ENCODE assay signal across 8 cellular contexts in genomic region chr9:4315582-4316215, GRCh38. TPM values are rescaled to one million over a fixed set of nuclear protein-coding genes. Genes with fewer than 3 reads are reported as not detected.
DNase-seq lines count a peak whose midpoint lies in the region; ATAC-seq and TF ChIP-seq lines count a peak whose summit lies in the region.

No MANE protein-coding gene starts in this region.

- peak; percentile 96 for TF ChIP-seq CTCF in BJ (IDR thresholded peaks at IDR 0.05; ENCODE audit: insufficient read depth, low read depth, low read length)

- H3K27me3 Mint-ChIP-seq in activated CD4-positive, alpha-beta T cell treated with anti-CD3 and anti-CD28 coated beads, Interleukin-2, amount 10 ng/mL, durations not matched to agents 7 days and 5 days = peaks cover 4% of the 10 kb centered on the region
- peaks cover 11% of the 10 kb centered on the region for H3K27me3 Mint-ChIP-seq in memory B cell

- ATAC-seq in GM19025 (IDR thresholded peaks at IDR 0.05; ENCODE audit: low read depth, unreplicated experiment) (peak; percentile 76), HG03139 (IDR thresholded peaks at IDR 0.05; ENCODE audit: unreplicated experiment) (peak; percentile 87), memory B cell (ENCODE audit: low read depth) (peak; percentile 76)

- POLR2A ChIA-PET in BJ (lab: Charles Lee) = no interaction called here
- POLR2A ChIA-PET in activated CD4-positive, alpha-beta T cell treated with anti-CD3 and anti-CD28 coated beads, Interleukin-2, amount 10 ng/mL, durations not matched to agents 7 days and 5 days (lab: Charles Lee) = interaction anchor here (0.6 kb wide), 1 partner anchor 10 kb away, joined by 3 read pairs; no protein-coding TSS in a partner anchor

- H3K27ac Mint-ChIP-seq in activated CD4-positive, alpha-beta T cell treated with anti-CD3 and anti-CD28 coated beads, Interleukin-2, amount 10 ng/mL, durations not matched to agents 7 days and 5 days = no peak overlapping the region
- H3K27ac Mint-ChIP-seq in memory B cell = no peak overlapping the region

- no peaks in the 10 kb centered on the region for H3K4me1 Mint-ChIP-seq in activated CD4-positive, alpha-beta T cell treated with anti-CD3 and anti-CD28 coated beads, Interleukin-2, amount 10 ng/mL, durations not matched to agents 7 days and 5 days
- no peaks in the 10 kb centered on the region for H3K4me1 Mint-ChIP-seq in memory B cell

- DNase-seq in BJ (ENCODE audit: low read depth) = no peak
- peak; percentile 87 to 91 for DNase-seq in NCI-H446 (lab: John Stamatoyannopoulos, UW)
- peak; percentile 72 for DNase-seq in activated CD4-positive, alpha-beta T cell treated with anti-CD3 and anti-CD28 coated beads, Interleukin-2, amount 10 ng/mL, durations not matched to agents 7 days and 5 days
- peak; percentile 93 for DNase-seq in dermis blood vessel endothelial cell
- peak; percentile 40 to 46 for DNase-seq in memory B cell (ENCODE audit: low spot score in 2 of 2)
- peak; percentile 86 for DNase-seq in stimulated activated CD8-positive, alpha-beta memory T cell treated with anti-CD3 and anti-CD28 coated beads, Interleukin-4, amount 100 ng/mL, for 48 hours

- H3K36me3 Mint-ChIP-seq in activated CD4-positive, alpha-beta T cell treated with anti-CD3 and anti-CD28 coated beads, Interleukin-2, amount 10 ng/mL, durations not matched to agents 7 days and 5 days (ENCODE audit: low read depth) = no peaks in the 10 kb centered on the region
- no peaks in the 10 kb centered on the region for H3K36me3 Mint-ChIP-seq in memory B cell

- H3K9me3 Mint-ChIP-seq in activated CD4-positive, alpha-beta T cell treated with anti-CD3 and anti-CD28 coated beads, Interleukin-2, amount 10 ng/mL, durations not matched to agents 7 days and 5 days = no peaks in the 10 kb centered on the region
- H3K9me3 Mint-ChIP-seq in memory B cell = peaks cover 2% of the 10 kb centered on the region

- H3K36me3 ChIP-seq in BJ (ENCODE audit: control insufficient read depth, insufficient read depth, low read length) = no peaks in the 10 kb centered on the region

- no peak overlapping the region for H3K4me3 Mint-ChIP-seq in activated CD4-positive, alpha-beta T cell treated with anti-CD3 and anti-CD28 coated beads, Interleukin-2, amount 10 ng/mL, durations not matched to agents 7 days and 5 days
- no peak overlapping the region for H3K4me3 Mint-ChIP-seq in memory B cell

- H3K4me3 ChIP-seq in BJ (ENCODE audit: low read depth, low read length) = no peak overlapping the region

- peaks cover 1% of the 10 kb centered on the region; the same call in 1 of the 2 replicates for H3K27me3 ChIP-seq in BJ (ENCODE audit: control insufficient read depth, insufficient read depth, low read length)

- CTCF ChIA-PET in BJ (lab: Yijun Ruan, JAX) = interaction anchor here (0.7 to 6.7 kb wide), 18 partner anchors 10 to 584 kb away, joined by 3 to 94 read pairs (median 6); no protein-coding TSS in a partner anchor
- CTCF ChIA-PET in activated CD4-positive, alpha-beta T cell treated with anti-CD3 and anti-CD28 coated beads, Interleukin-2, amount 10 ng/mL, durations not matched to agents 7 days and 5 days (lab: Charles Lee) = interaction anchor here (0.6 to 2.3 kb wide), 9 partner anchors 10 to 1311 kb away, joined by 3 to 10 read pairs (median 4); no protein-coding TSS in a partner anchor

RNA-seq across cellular contexts. Expression of gene GLIS3, which starts 15.8 kb away (rescaled TPM):
- 4.1 and 4.5 TPM in 2 replicates for polyA plus RNA-seq in BJ (2011; rRNA removed)
- polyA minus RNA-seq in BJ (2011; rRNA and poly(A)+ RNA removed) = 117 and 146 TPM in 2 replicates
- under 1 TPM; 0.19 to 0.50 TPM for total RNA-seq in activated CD4-positive, alpha-beta T cell treated with anti-CD3 and anti-CD28 coated beads, Interleukin-2, amount 10 ng/mL, durations not matched to agents 7 days and 5 days
- 12.3 and 26.0 TPM in 2 replicates for total RNA-seq in dermis blood vessel endothelial cell
